27 cellular contexts compared by ENCODE assay signal in the genomic region with DNA sequence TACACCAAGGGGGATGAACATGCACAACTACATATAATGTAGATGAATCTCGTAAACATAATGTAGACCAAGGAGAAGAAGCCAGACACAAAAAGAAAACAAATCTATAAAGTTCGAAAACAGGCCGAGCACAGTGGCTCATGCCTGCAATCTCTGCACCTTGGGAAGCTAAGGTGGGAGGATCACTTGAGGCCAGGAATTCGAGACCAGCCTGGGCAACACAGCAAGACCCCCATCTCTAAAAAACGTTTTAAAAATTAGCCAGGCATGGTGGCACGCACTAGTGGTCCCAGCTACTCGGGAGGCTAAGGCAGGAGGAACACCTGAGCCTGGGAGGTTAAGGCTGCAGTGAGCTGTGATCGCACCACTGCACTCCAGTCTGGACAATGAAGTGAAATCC.
"Had no signal": no experiment of that assay in that cellular context is flagged by ENCODE, and none has a peak within 500 bp of the region (broad histone marks: within the 10 kb centered on the region; RNA-seq: fewer than 3 reads in every experiment).

No MANE protein-coding gene starts in this region.

- H3K9me3 ChIP-seq: ascending aorta had no signal

- DNase-seq: activated CD4-positive, alpha-beta memory T cell treated with anti-CD3 and anti-CD28 coated beads, Interleukin-2, amount 10 ng/mL, durations not matched to agents 7 days and 5 days; activated CD4-positive, alpha-beta T cell treated with anti-CD3 and anti-CD28 coated beads for 1 hour; activated CD4-positive, alpha-beta T cell treated with anti-CD3 and anti-CD28 coated beads for 4 hours; activated CD4-positive, alpha-beta T cell treated with anti-CD3 and anti-CD28 coated beads, Interleukin-2, amount 10 ng/mL, durations not matched to agents 7 days and 5 days; activated CD4-positive, alpha-beta T cell treated with anti-CD3 and anti-CD28 coated beads, Interleukin-2, amount 50 U/mL, for 4 hours; activated CD8-positive, alpha-beta memory T cell treated with anti-CD3 and anti-CD28 coated beads, Interleukin-2, amount 50 U/mL, for 48 hours; activated gamma-delta T cell; activated naive CD4-positive, alpha-beta T cell; activated naive CD4-positive, alpha-beta T cell treated with anti-CD3 and anti-CD28 coated beads, Interleukin-2, amount 10 ng/mL, durations not matched to agents 7 days and 5 days; activated naive CD8-positive, alpha-beta T cell treated with anti-CD3 and anti-CD28 coated beads, Interleukin-2, amount 10 ng/mL, durations not matched to agents 7 days and 5 days; activated T-cell treated with anti-CD3 and anti-CD28 coated beads for 4 hours; activated T-cell treated with anti-CD3 and anti-CD28 coated beads, Interleukin-2, amount 50 U/mL, for 24 hours; activated T-cell treated with anti-CD3 and anti-CD28 coated beads, Interleukin-2, amount 50 U/mL, for 72 hours; brain microvascular endothelial cell; dorsolateral prefrontal cortex; effector memory CD4-positive, alpha-beta T cell; endodermal cell; SW 1271; T-cell; T1000 had no signal

- H3K36me3 ChIP-seq: ascending aorta, brain microvascular endothelial cell had no signal

- H3K36me3 Mint-ChIP-seq: activated naive CD4-positive, alpha-beta T cell treated with anti-CD3 and anti-CD28 coated beads, Interleukin-2, amount 10 ng/mL, durations not matched to agents 7 days and 5 days; activated naive CD4-positive, alpha-beta T cell treated with anti-CD3 and anti-CD28 coated beads, Interleukin-2, amount 50 U/mL, for 72 hours; activated naive CD8-positive, alpha-beta T cell treated with anti-CD3 and anti-CD28 coated beads, Interleukin-2, amount 10 ng/mL, durations not matched to agents 7 days and 5 days; T-cell had no signal

- H3K27me3 Mint-ChIP-seq: activated CD4-positive, alpha-beta memory T cell treated with anti-CD3 and anti-CD28 coated beads, Interleukin-2, amount 10 ng/mL, durations not matched to agents 7 days and 5 days; activated naive CD4-positive, alpha-beta T cell treated with anti-CD3 and anti-CD28 coated beads, Interleukin-2, amount 10 ng/mL, durations not matched to agents 7 days and 5 days; activated T-cell treated with anti-CD3 and anti-CD28 coated beads, Interleukin-2, amount 50 U/mL, for 24 hours; central memory CD8-positive, alpha-beta T cell; dendritic cell treated with granulocyte-macrophage colony-stimulating factor and Interleukin-4, amounts not matched to agents 40 ng/mL and 50 ng/mL, for 4 days; T-cell had no signal

- H3K27ac ChIP-seq: ascending aorta, brain microvascular endothelial cell, coronary artery, dorsolateral prefrontal cortex had no signal

- H3K4me1 Mint-ChIP-seq: activated CD4-positive, alpha-beta memory T cell treated with anti-CD3 and anti-CD28 coated beads, Interleukin-2, amount 10 ng/mL, durations not matched to agents 7 days and 5 days; activated CD4-positive, alpha-beta T cell treated with anti-CD3 and anti-CD28 coated beads, Interleukin-2, amount 10 ng/mL, durations not matched to agents 7 days and 5 days; activated naive CD4-positive, alpha-beta T cell treated with anti-CD3 and anti-CD28 coated beads, Interleukin-2, amount 10 ng/mL, durations not matched to agents 7 days and 5 days; activated naive CD8-positive, alpha-beta T cell treated with anti-CD3 and anti-CD28 coated beads, Interleukin-2, amount 10 ng/mL, durations not matched to agents 7 days and 5 days; central memory CD8-positive, alpha-beta T cell; endodermal cell; T-cell had no signal

- H3K9me3 Mint-ChIP-seq: activated CD4-positive, alpha-beta memory T cell treated with anti-CD3 and anti-CD28 coated beads, Interleukin-2, amount 10 ng/mL, durations not matched to agents 7 days and 5 days; activated CD4-positive, alpha-beta T cell treated with anti-CD3 and anti-CD28 coated beads, Interleukin-2, amount 10 ng/mL, durations not matched to agents 7 days and 5 days; activated naive CD4-positive, alpha-beta T cell treated with anti-CD3 and anti-CD28 coated beads, Interleukin-2, amount 10 ng/mL, durations not matched to agents 7 days and 5 days; activated naive CD4-positive, alpha-beta T cell treated with anti-CD3 and anti-CD28 coated beads, Interleukin-2, amount 50 U/mL, for 72 hours; activated naive CD8-positive, alpha-beta T cell treated with anti-CD3 and anti-CD28 coated beads, Interleukin-2, amount 10 ng/mL, durations not matched to agents 7 days and 5 days; activated T-cell treated with anti-CD3 and anti-CD28 coated beads, Interleukin-2, amount 50 U/mL, for 24 hours; activated T-cell treated with anti-CD3 and anti-CD28 coated beads, Interleukin-2, amount 50 U/mL, for 72 hours; central memory CD8-positive, alpha-beta T cell; dendritic cell treated with granulocyte-macrophage colony-stimulating factor and Interleukin-4, amounts not matched to agents 40 ng/mL and 50 ng/mL, for 4 days; endodermal cell; T-cell; T-helper 1 cell treated with Interleukin-12 subunit alpha and Interleukin-12 subunit beta and Interleukin-4 antibody, amounts not matched to agents 30 μg/mL and 1 μg/mL, for 36 hours; T-helper 2 cell treated with Interferon-gamma antibody and Interleukin-4, amounts not matched to agents 5 μg/mL and 100 μg/mL, for 36 hours had no signal

- H3K4me3 Mint-ChIP-seq: activated CD4-positive, alpha-beta memory T cell treated with anti-CD3 and anti-CD28 coated beads, Interleukin-2, amount 10 ng/mL, durations not matched to agents 7 days and 5 days; activated CD4-positive, alpha-beta T cell treated with anti-CD3 and anti-CD28 coated beads, Interleukin-2, amount 10 ng/mL, durations not matched to agents 7 days and 5 days; activated naive CD4-positive, alpha-beta T cell treated with anti-CD3 and anti-CD28 coated beads, Interleukin-2, amount 10 ng/mL, durations not matched to agents 7 days and 5 days; activated naive CD8-positive, alpha-beta T cell treated with anti-CD3 and anti-CD28 coated beads, Interleukin-2, amount 10 ng/mL, durations not matched to agents 7 days and 5 days; activated T-cell treated with anti-CD3 and anti-CD28 coated beads, Interleukin-2, amount 50 U/mL, for 24 hours; activated T-cell treated with anti-CD3 and anti-CD28 coated beads, Interleukin-2, amount 50 U/mL, for 72 hours; central memory CD8-positive, alpha-beta T cell; dendritic cell treated with granulocyte-macrophage colony-stimulating factor and Interleukin-4, amounts not matched to agents 40 ng/mL and 50 ng/mL, for 4 days; endodermal cell; T-cell; T-helper 1 cell treated with Interleukin-12 subunit alpha and Interleukin-12 subunit beta and Interleukin-4 antibody, amounts not matched to agents 30 μg/mL and 1 μg/mL, for 36 hours; T-helper 2 cell treated with Interferon-gamma antibody and Interleukin-4, amounts not matched to agents 5 μg/mL and 100 μg/mL, for 36 hours had no signal

- H3K4me3 ChIP-seq: ascending aorta, coronary artery, dorsolateral prefrontal cortex had no signal

- H3K27me3 ChIP-seq: ascending aorta, brain microvascular endothelial cell, dorsolateral prefrontal cortex had no signal

- H3K4me1 ChIP-seq: ascending aorta had no signal

- H3K27ac Mint-ChIP-seq: activated CD4-positive, alpha-beta memory T cell treated with anti-CD3 and anti-CD28 coated beads, Interleukin-2, amount 10 ng/mL, durations not matched to agents 7 days and 5 days; activated CD4-positive, alpha-beta T cell treated with anti-CD3 and anti-CD28 coated beads, Interleukin-2, amount 10 ng/mL, durations not matched to agents 7 days and 5 days; activated naive CD4-positive, alpha-beta T cell treated with anti-CD3 and anti-CD28 coated beads, Interleukin-2, amount 10 ng/mL, durations not matched to agents 7 days and 5 days; activated naive CD4-positive, alpha-beta T cell treated with anti-CD3 and anti-CD28 coated beads, Interleukin-2, amount 50 U/mL, for 72 hours; activated naive CD8-positive, alpha-beta T cell treated with anti-CD3 and anti-CD28 coated beads, Interleukin-2, amount 10 ng/mL, durations not matched to agents 7 days and 5 days; activated T-cell treated with anti-CD3 and anti-CD28 coated beads, Interleukin-2, amount 50 U/mL, for 24 hours; activated T-cell treated with anti-CD3 and anti-CD28 coated beads, Interleukin-2, amount 50 U/mL, for 72 hours; dendritic cell treated with granulocyte-macrophage colony-stimulating factor and Interleukin-4, amounts not matched to agents 40 ng/mL and 50 ng/mL, for 4 days; endodermal cell; T-cell; T-helper 1 cell treated with Interleukin-12 subunit alpha and Interleukin-12 subunit beta and Interleukin-4 antibody, amounts not matched to agents 30 μg/mL and 1 μg/mL, for 36 hours; T-helper 2 cell treated with Interferon-gamma antibody and Interleukin-4, amounts not matched to agents 5 μg/mL and 100 μg/mL, for 36 hours had no signal
